1 cellular context compared by ENCODE assay signal in the genomic region with DNA sequence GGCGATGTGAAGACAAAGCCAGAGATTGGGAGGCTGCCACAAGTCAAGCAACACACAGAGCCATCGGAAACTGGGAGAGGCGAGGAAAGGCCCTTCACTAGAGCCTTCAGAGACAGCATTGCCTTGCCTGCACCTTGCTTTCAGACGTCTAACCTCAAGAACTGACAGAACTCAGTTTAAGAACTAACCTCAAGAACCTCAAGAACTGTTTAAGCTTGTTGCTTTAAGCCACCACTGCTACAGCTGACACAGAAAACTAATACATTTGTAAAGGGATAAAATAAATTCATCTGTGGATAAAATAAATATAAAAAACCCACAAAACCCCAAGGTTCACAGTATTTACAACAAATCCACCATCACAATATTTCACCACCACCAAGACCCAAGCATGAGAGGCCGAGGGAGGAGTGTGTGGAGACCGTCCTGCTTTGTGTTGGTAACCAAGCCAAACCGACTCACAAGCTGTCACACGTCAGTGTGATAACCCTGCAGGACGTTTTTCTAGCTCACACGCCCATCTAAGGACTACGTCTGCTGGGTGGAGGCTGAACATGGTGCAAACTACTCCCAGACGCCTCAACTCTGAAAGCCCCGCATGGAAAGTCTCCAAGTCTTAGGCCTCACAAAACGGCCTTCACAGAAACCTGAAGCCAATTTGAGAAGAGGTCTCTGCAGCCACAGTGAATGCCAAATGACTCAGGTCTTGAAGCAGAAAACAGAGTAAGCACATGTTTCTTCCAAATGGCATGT.
TF ChIP-seq lines count a peak whose summit lies in the region.

No MANE protein-coding gene starts in this region.

TF ChIP-seq in GM23338, 12 proteins besides CTCF, POLR2A, EP300 and RAD21 (continued from another document):
- TF ChIP-seq, protein P1, sequence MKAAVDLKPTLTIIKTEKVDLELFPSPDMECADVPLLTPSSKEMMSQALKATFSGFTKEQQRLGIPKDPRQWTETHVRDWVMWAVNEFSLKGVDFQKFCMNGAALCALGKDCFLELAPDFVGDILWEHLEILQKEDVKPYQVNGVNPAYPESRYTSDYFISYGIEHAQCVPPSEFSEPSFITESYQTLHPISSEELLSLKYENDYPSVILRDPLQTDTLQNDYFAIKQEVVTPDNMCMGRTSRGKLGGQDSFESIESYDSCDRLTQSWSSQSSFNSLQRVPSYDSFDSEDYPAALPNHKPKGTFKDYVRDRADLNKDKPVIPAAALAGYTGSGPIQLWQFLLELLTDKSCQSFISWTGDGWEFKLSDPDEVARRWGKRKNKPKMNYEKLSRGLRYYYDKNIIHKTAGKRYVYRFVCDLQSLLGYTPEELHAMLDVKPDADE (IDR thresholded peaks at IDR 0.05) = no peak
- TF ChIP-seq EZH2 (IDR thresholded peaks at IDR 0.05; ENCODE audit: low read depth, unreplicated experiment) = no peak
- TF ChIP-seq EZH2phosphoT487 (IDR thresholded peaks at IDR 0.05; ENCODE audit: unreplicated experiment) = no peak
TF ChIP-seq in GM23338: peak in this region for 0.
